In genomic region chr15:39539973-39540558, GRCh38 we compare ENCODE assay signal across 25 cellular contexts. TPM values are rescaled to one million over a fixed set of nuclear protein-coding genes. Genes with fewer than 3 reads are reported as not detected.
DNase-seq lines count a peak whose midpoint lies in the region; ATAC-seq and TF ChIP-seq lines count a peak whose summit lies in the region.
"Had no signal": no experiment of that assay in that cellular context is flagged by ENCODE, and none has a peak within 500 bp of the region (broad histone marks: within the 10 kb centered on the region; RNA-seq: fewer than 3 reads in every experiment).

No MANE protein-coding gene starts in this region.

- no peaks in the 10 kb centered on the region for H3K36me3 Mint-ChIP-seq in T-cell
- H3K36me3 Mint-ChIP-seq: CD14-positive monocyte had no signal

- CTCF ChIA-PET in PC-3 (lab: Charles Lee), result no interaction called here
- CTCF ChIA-PET in T-cell (lab: Charles Lee), result no interaction called here

- no peak overlapping the region for H3K9ac ChIP-seq in PC-3 (ENCODE audit: low read length)

- no peak overlapping the region for H3K4me2 ChIP-seq in PC-3 (ENCODE audit: low read length)
- H3K4me2 ChIP-seq: GM23338 had no signal

- H2AFZ ChIP-seq in PC-3 (ENCODE audit: low read length), result no peak overlapping the region
- H2AFZ ChIP-seq: GM23338 had no signal

- no peak for TF ChIP-seq EP300 in esophagus muscularis mucosa (IDR thresholded peaks at IDR 0.05)

- TF ChIP-seq CTCF in heart right ventricle (IDR thresholded peaks at IDR 0.05) (no peak), esophagus muscularis mucosa (IDR thresholded peaks at IDR 0.05) (no peak), prostate gland (IDR thresholded peaks at IDR 0.05) (no peak), vagina (IDR thresholded peaks at IDR 0.05) (no peak), PC-3 (conservative IDR thresholded peaks at IDR 0.05; ENCODE audit: low read depth, low read length) (no peak)

- DNase-seq in right cardiac atrium (no peak), heart right ventricle (no peak), esophagus muscularis mucosa (ENCODE audit: extremely low spot score) (peak; percentile 74), prostate gland (ENCODE audit: low spot score) (peak; percentile 47), vagina (ENCODE audit: extremely low spot score in 2 of 2) (peak; percentile 16 to 52), PC-3 (no peak), dedifferentiated amniotic fluid mesenchymal stem cell (ENCODE audit: extremely low spot score) (no peak), T-cell (no peak)
- DNase-seq: CD8-positive, alpha-beta memory T cell; DMS 273 treated with DMSO at 0.1 percent for 48 hours; H9; Kasumi-1; MV-4-11; NCI-H1105; NCI-H1436 treated with DMSO at 0.1 percent for 48 hours; NCI-H187 treated with DMSO at 0.1 percent for 48 hours; NCI-H446; NCI-H524 treated with DMSO at 0.1 percent for 48 hours; NCI-H774; Right ventricle myocardium superior had no signal

- H4K20me1 ChIP-seq in PC-3 (ENCODE audit: low read length), result no peaks in the 10 kb centered on the region

- ATAC-seq in right cardiac atrium (peak; percentile 63 to 75), heart right ventricle (no peak), PC-3 (no peak), T-cell (replicated peaks in 1 of 4) (no peak)
- ATAC-seq: GM23338, HepG2, K562 had no signal

- H3K27ac ChIP-seq in right cardiac atrium (ENCODE audit: low read length), result no peak overlapping the region
- peak overlapping the region in 2 of 10 donors; percentile 7 to 29 for H3K27ac ChIP-seq in heart right ventricle
- peak overlapping the region in 2 of 4 donors; percentile 1 to 49 for H3K27ac ChIP-seq in esophagus muscularis mucosa (replicated peaks in 1 of 4)
- H3K27ac ChIP-seq in prostate gland, result peak overlapping the region in 1 of 2 donors; percentile 33
- no peak overlapping the region for H3K27ac ChIP-seq in vagina
- no peak overlapping the region for H3K27ac ChIP-seq in PC-3 (ENCODE audit: low read length)
- H3K27ac ChIP-seq: SJSA1 had no signal

- intact Hi-C loops in right cardiac atrium (cut with DNase I), result no loop called here
- intact Hi-C loops in heart right ventricle (cut with DNase I), result no loop called here
- intact Hi-C loops in esophagus muscularis mucosa (cut with DNase I), result no loop called here
- intact Hi-C loops in prostate gland (cut with DNase I), result no loop called here
- intact Hi-C loops in vagina (cut with DNase I), result no loop called here
- intact Hi-C loops in PC-3 (cut with micrococcal nuclease), result no loop called here

- no peaks in the 10 kb centered on the region for H3K9me2 ChIP-seq in PC-3 (replicated peaks; ENCODE audit: low read length)

- H3K9me3 ChIP-seq in right cardiac atrium (ENCODE audit: control insufficient read depth, low read length) (no peaks in the 10 kb centered on the region), heart right ventricle (peaks cover 0 to 10% (median 0%) of the 10 kb centered on the region in 11 donors), esophagus muscularis mucosa (peaks cover 0 to 5% (median 0%) of the 10 kb centered on the region in 4 donors), prostate gland (no peaks in the 10 kb centered on the region), vagina (peaks cover 4% of the 10 kb centered on the region), PC-3 (ENCODE audit: low read length) (no peaks in the 10 kb centered on the region)

- H3K4me1 ChIP-seq in right cardiac atrium (ENCODE audit: control insufficient read depth, insufficient read depth, low read length) (no peaks in the 10 kb centered on the region), heart right ventricle (peaks cover 0 to 7% (median 0%) of the 10 kb centered on the region in 9 donors), esophagus muscularis mucosa (peaks cover 7 to 16% (median 11%) of the 10 kb centered on the region in 4 donors), prostate gland (replicated peaks) (peaks cover 10% of the 10 kb centered on the region), vagina (peaks cover 8% of the 10 kb centered on the region), PC-3 (ENCODE audit: insufficient read depth, low read length) (no peaks in the 10 kb centered on the region)

- H3K27me3 Mint-ChIP-seq in T-cell, result peaks cover 0 to 13% of the 10 kb centered on the region in 2 donors

- H3K36me3 ChIP-seq in heart right ventricle (no peaks in the 10 kb centered on the region), esophagus muscularis mucosa (no peaks in the 10 kb centered on the region), prostate gland (no peaks in the 10 kb centered on the region), vagina (no peaks in the 10 kb centered on the region), PC-3 (ENCODE audit: low read depth, low read length) (no peaks in the 10 kb centered on the region)
- H3K36me3 ChIP-seq: SJSA1 had no signal

- H3K27ac Mint-ChIP-seq in T-cell, result no peak overlapping the region
- H3K27ac Mint-ChIP-seq: CD14-positive monocyte; CD8-positive, alpha-beta memory T cell; GM23338; H9 had no signal

- WGBS in right cardiac atrium, result 69% methylated on average over 3 of the region's 3 CpGs
- WGBS in heart right ventricle, 2 donors, result 80 to 94% methylated on average over 3 of the region's 3 CpGs
- 79% methylated on average over 3 of the region's 3 CpGs for WGBS in esophagus muscularis mucosa
- WGBS in prostate gland, result 34% methylated on average over 3 of the region's 3 CpGs

- POLR2A ChIA-PET in PC-3 (lab: Charles Lee; ENCODE audit: unreplicated experiment), result no interaction called here
- POLR2A ChIA-PET in T-cell (lab: Charles Lee), result no interaction called here

- H3K4me3 Mint-ChIP-seq in T-cell, result no peak overlapping the region
- H3K4me3 Mint-ChIP-seq: CD14-positive monocyte; CD8-positive, alpha-beta memory T cell; GM23338; H9 had no signal

- BruUV-seq in PC-3 (replicated peaks; lab: Mats Ljungman, UMichigan), result no TSS peak

- H3K4me3 ChIP-seq in right cardiac atrium (ENCODE audit: low read length), result no peak overlapping the region
- H3K4me3 ChIP-seq in heart right ventricle, result no peak overlapping the region
- H3K4me3 ChIP-seq in esophagus muscularis mucosa, result no peak overlapping the region
- H3K4me3 ChIP-seq in prostate gland, result no peak overlapping the region
- H3K4me3 ChIP-seq in vagina, result no peak overlapping the region
- no peak overlapping the region for H3K4me3 ChIP-seq in PC-3 (ENCODE audit: low read length)
- H3K4me3 ChIP-seq: GM23338, K562, SJSA1 had no signal

- peaks cover 0 to 5% (median 2%) of the 10 kb centered on the region in 3 donors for H3K4me1 Mint-ChIP-seq in T-cell
- H3K4me1 Mint-ChIP-seq: CD8-positive, alpha-beta memory T cell; GM23338 had no signal

- H3K27me3 ChIP-seq in right cardiac atrium (ENCODE audit: control insufficient read depth, insufficient read depth) (no peaks in the 10 kb centered on the region), heart right ventricle (no peaks in the 10 kb centered on the region), esophagus muscularis mucosa (no peaks in the 10 kb centered on the region), prostate gland (replicated peaks; ENCODE audit: insufficient read depth) (no peaks in the 10 kb centered on the region), vagina (no peaks in the 10 kb centered on the region), PC-3 (ENCODE audit: low read length) (no peaks in the 10 kb centered on the region)
- H3K27me3 ChIP-seq: SJSA1 had no signal

- no peaks in the 10 kb centered on the region for H3K79me2 ChIP-seq in PC-3 (ENCODE audit: low read length)

- no peaks in the 10 kb centered on the region for H3F3A ChIP-seq in PC-3 (ENCODE audit: low read length, unreplicated experiment)

- TF ChIP-seq POLR2A in esophagus muscularis mucosa (IDR thresholded peaks at IDR 0.05; ENCODE audit: low read depth), result no peak
- TF ChIP-seq POLR2A in prostate gland (IDR thresholded peaks at IDR 0.05), result no peak
- TF ChIP-seq POLR2A in vagina (IDR thresholded peaks at IDR 0.05), result no peak

- H3K9me3 Mint-ChIP-seq in T-cell, result peaks cover 6% of the 10 kb centered on the region in 3 donors

RNA-seq across cellular contexts. Expression of gene THBS1, which starts 40.8 kb away (rescaled TPM):
- total RNA-seq in right cardiac atrium (100 to 1,000 TPM in 1 of 4 donors, 10 to 100 TPM in 3; 31.3 to 462 (median 41.8) TPM), heart right ventricle (1,000 to 10,000 TPM in 1 of 10 donors, 100 to 1,000 TPM in 5, 10 to 100 TPM in 4; 46.8 to 1,109 (median 113) TPM), esophagus muscularis mucosa (1,000 to 10,000 TPM in 1 of 4 donors, 100 to 1,000 TPM in 3; 188 to 4,072 (median 270) TPM), prostate gland (10 to 100 TPM; 50.1 to 95.7 TPM), vagina (513 TPM), PC-3 (2014; rRNA removed) (305 and 374 TPM in 2 replicates), T-cell (1 to 10 TPM; 1.3 to 8.6 (median 7.6) TPM)
- polyA plus RNA-seq in right cardiac atrium (38.8 TPM), heart right ventricle (10 to 100 TPM; 12.9 to 93.2 TPM)

Comparison
In these comparisons a context has a peak if more than half of its experiments do, and no peak if none do; other contexts are left out.
1. ATAC-seq: peak in right cardiac atrium (2 of 2); none in heart right ventricle (0 of 8), PC-3 (single experiment) and T-cell (0 of 4).
2. DNase-seq: peak in esophagus muscularis mucosa (single experiment), prostate gland (single experiment) and vagina (2 of 2); none in right cardiac atrium (0 of 3), heart right ventricle (0 of 2), PC-3 (single experiment), dedifferentiated amniotic fluid mesenchymal stem cell (single experiment) and T-cell (0 of 34).